In genomic region chr6:36888654-36889481, GRCh38 we compare ENCODE assay signal across 1 cellular context.
TF ChIP-seq lines count a peak whose summit lies in the region.

No MANE protein-coding gene starts in this region.

TF ChIP-seq in K562, 482 proteins besides CTCF, POLR2A, EP300 and RAD21 (continued from another document and continues in another):
- TF ChIP-seq AFF1 (IDR thresholded peaks at IDR 0.05; ENCODE audit: low read depth in 1 of 2, partially characterized antibody in 2 of 2) (peak in 1 of 2 experiments; percentile 58), MTA1 (IDR thresholded peaks at IDR 0.05; ENCODE audit: borderline replicate concordance) (peak; percentile 24; the same call in 1 of the 2 replicates), ATF1 (CRISPR knock-in tag; IDR thresholded peaks at IDR 0.05) (no peak), ATF1 (tag; IDR thresholded peaks at IDR 0.05) (peak; percentile 59; the same call in 1 of the 2 replicates), IRF9 (tag; IDR thresholded peaks at IDR 0.05) (0 out of 2 replicates have a peak, but pooled peaks have one; percentile 10), TOE1 (IDR thresholded peaks at IDR 0.05; ENCODE audit: borderline replicate concordance) (0 out of 2 replicates have a peak, but pooled peaks have one; percentile 40), TOE1 (CRISPR knock-in tag; IDR thresholded peaks at IDR 0.05; ENCODE audit: borderline replicate concordance, low read depth) (no peak), TCFL5 (CRISPR knock-in tag; conservative IDR thresholded peaks at IDR 0.05) (no peak), LEF1 (IDR thresholded peaks at IDR 0.05) (peak; percentile 96), CSDE1 (IDR thresholded peaks at IDR 0.05) (no peak), ILF3 (IDR thresholded peaks at IDR 0.05; ENCODE audit: borderline replicate concordance) (0 out of 2 replicates have a peak, but pooled peaks have one; percentile 60), MLLT1 (IDR thresholded peaks at IDR 0.05) (peak; percentile 24 to 65; a peak in 2 of 4 replicates), ZEB2 (IDR thresholded peaks at IDR 0.05) (peak; percentile 68), SNRNP70 (optimal IDR thresholded peaks at IDR 0.05; ENCODE audit: low read depth, low read length) (no peak), RBBP5 (IDR thresholded peaks at IDR 0.05; ENCODE audit: borderline replicate concordance, insufficient read depth, low read length, poor library complexity, severe bottlenecking) (peak; percentile 70), ERF (CRISPR knock-in tag; IDR thresholded peaks at IDR 0.05) (no peak), ZNF583 (CRISPR knock-in tag; IDR thresholded peaks at IDR 0.05) (no peak), NR4A1 (CRISPR knock-in tag; IDR thresholded peaks at IDR 0.05) (no peak), NR4A1 (tag; IDR thresholded peaks at IDR 0.05) (0 out of 2 replicates have a peak, but pooled peaks have one; percentile 59), ZFPM2 (CRISPR knock-in tag; IDR thresholded peaks at IDR 0.05) (no peak), ELF1 (tag; IDR thresholded peaks at IDR 0.05) (no peak), PTBP1 (IDR thresholded peaks at IDR 0.05; ENCODE audit: low read depth, low read length) (no peak), POLR2AphosphoS5 (IDR thresholded peaks at IDR 0.05; ENCODE audit: control insufficient read depth, insufficient read depth, low read depth, low read length) (peak; percentile 78), SNIP1 (IDR thresholded peaks at IDR 0.05; ENCODE audit: low read depth) (no peak; the same call in 1 of the 2 replicates), MTA2 (IDR thresholded peaks at IDR 0.05; ENCODE audit: low read depth) (peak; percentile 76), E2F5 (CRISPR knock-in tag; IDR thresholded peaks at IDR 0.05) (no peak), COPS2 (conservative IDR thresholded peaks at IDR 0.05) (no peak), CXXC5 (CRISPR knock-in tag; IDR thresholded peaks at IDR 0.05) (peak; percentile 67), DDX20 (tag; IDR thresholded peaks at IDR 0.05; ENCODE audit: low read depth) (no peak), POLR3A (IDR thresholded peaks at IDR 0.05; ENCODE audit: borderline replicate concordance, extremely low read depth, insufficient read depth, insufficient read length) (no peak), SUPT5H (IDR thresholded peaks at IDR 0.05) (no peak; the same call in 1 of the 2 replicates), NEUROD1 (IDR thresholded peaks at IDR 0.05; ENCODE audit: borderline replicate concordance, low read depth, low read length, partially characterized antibody) (peak; percentile 53), CREB1 (IDR thresholded peaks at IDR 0.05) (0 out of 2 replicates have a peak, but pooled peaks have one; percentile 20), CREB1 (CRISPR knock-in tag; IDR thresholded peaks at IDR 0.05) (no peak), SIX5 (IDR thresholded peaks at IDR 0.05; ENCODE audit: borderline replicate concordance in 1 of 2, insufficient read depth in 1 of 2, low read depth in 1 of 2, low read length in 2 of 2) (no peak), ZNF24 (IDR thresholded peaks at IDR 0.05) (no peak), ZNF174 (CRISPR knock-in tag; IDR thresholded peaks at IDR 0.05) (no peak), ZNF77 (CRISPR knock-in tag; IDR thresholded peaks at IDR 0.05) (no peak)
- TF ChIP-seq, protein P1, sequence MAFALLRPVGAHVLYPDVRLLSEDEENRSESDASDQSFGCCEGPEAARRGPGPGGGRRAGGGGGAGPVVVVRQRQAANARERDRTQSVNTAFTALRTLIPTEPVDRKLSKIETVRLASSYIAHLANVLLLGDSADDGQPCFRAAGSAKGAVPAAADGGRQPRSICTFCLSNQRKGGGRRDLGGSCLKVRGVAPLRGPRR (CRISPR knock-in tag; IDR thresholded peaks at IDR 0.05), result no peak
- TF ChIP-seq, protein P2, sequence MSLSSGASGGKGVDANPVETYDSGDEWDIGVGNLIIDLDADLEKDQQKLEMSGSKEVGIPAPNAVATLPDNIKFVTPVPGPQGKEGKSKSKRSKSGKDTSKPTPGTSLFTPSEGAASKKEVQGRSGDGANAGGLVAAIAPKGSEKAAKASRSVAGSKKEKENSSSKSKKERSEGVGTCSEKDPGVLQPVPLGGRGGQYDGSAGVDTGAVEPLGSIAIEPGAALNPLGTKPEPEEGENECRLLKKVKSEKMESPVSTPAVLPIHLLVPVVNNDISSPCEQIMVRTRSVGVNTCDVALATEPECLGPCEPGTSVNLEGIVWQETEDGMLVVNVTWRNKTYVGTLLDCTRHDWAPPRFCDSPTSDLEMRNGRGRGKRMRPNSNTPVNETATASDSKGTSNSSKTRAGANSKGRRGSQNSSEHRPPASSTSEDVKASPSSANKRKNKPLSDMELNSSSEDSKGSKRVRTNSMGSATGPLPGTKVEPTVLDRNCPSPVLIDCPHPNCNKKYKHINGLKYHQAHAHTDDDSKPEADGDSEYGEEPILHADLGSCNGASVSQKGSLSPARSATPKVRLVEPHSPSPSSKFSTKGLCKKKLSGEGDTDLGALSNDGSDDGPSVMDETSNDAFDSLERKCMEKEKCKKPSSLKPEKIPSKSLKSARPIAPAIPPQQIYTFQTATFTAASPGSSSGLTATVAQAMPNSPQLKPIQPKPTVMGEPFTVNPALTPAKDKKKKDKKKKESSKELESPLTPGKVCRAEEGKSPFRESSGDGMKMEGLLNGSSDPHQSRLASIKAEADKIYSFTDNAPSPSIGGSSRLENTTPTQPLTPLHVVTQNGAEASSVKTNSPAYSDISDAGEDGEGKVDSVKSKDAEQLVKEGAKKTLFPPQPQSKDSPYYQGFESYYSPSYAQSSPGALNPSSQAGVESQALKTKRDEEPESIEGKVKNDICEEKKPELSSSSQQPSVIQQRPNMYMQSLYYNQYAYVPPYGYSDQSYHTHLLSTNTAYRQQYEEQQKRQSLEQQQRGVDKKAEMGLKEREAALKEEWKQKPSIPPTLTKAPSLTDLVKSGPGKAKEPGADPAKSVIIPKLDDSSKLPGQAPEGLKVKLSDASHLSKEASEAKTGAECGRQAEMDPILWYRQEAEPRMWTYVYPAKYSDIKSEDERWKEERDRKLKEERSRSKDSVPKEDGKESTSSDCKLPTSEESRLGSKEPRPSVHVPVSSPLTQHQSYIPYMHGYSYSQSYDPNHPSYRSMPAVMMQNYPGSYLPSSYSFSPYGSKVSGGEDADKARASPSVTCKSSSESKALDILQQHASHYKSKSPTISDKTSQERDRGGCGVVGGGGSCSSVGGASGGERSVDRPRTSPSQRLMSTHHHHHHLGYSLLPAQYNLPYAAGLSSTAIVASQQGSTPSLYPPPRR (CRISPR knock-in tag; IDR thresholded peaks at IDR 0.05; ENCODE audit: borderline replicate concordance), result no peak
- TF ChIP-seq, protein P3, sequence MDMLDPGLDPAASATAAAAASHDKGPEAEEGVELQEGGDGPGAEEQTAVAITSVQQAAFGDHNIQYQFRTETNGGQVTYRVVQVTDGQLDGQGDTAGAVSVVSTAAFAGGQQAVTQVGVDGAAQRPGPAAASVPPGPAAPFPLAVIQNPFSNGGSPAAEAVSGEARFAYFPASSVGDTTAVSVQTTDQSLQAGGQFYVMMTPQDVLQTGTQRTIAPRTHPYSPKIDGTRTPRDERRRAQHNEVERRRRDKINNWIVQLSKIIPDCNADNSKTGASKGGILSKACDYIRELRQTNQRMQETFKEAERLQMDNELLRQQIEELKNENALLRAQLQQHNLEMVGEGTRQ (CRISPR knock-in tag; IDR thresholded peaks at IDR 0.05), result no peak
- TF ChIP-seq, protein P4, sequence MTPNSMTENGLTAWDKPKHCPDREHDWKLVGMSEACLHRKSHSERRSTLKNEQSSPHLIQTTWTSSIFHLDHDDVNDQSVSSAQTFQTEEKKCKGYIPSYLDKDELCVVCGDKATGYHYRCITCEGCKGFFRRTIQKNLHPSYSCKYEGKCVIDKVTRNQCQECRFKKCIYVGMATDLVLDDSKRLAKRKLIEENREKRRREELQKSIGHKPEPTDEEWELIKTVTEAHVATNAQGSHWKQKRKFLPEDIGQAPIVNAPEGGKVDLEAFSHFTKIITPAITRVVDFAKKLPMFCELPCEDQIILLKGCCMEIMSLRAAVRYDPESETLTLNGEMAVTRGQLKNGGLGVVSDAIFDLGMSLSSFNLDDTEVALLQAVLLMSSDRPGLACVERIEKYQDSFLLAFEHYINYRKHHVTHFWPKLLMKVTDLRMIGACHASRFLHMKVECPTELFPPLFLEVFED (CRISPR knock-in tag; conservative IDR thresholded peaks at IDR 0.05), result peak; percentile 90
